In the genomic region with DNA sequence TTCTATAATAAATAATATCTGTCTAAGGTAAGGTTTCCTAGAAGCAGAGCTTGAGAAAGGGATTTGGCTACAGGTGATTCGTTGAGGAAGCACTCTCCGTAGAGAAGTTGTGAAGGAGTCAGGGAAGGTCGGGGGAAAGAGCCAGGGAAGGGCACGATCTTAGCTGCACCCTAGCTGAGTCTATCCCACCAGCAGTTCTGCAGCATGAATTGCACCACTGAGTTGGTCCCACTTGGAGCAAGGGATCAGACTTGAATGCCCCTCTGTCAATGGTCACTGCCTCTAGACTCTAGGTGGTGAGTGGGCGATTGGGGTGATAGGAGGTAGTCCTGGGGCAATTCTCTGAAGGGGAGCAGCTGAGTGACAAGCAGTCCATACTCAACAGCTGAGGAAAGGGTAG, we compare ENCODE assay signal across 2 cellular contexts.
TF ChIP-seq lines count a peak whose summit lies in the region.

No MANE protein-coding gene starts in this region.

TF ChIP-seq in IMR-90, 13 proteins besides CTCF, POLR2A, EP300 and RAD21:
- TF ChIP-seq BHLHE40 (IDR thresholded peaks at IDR 0.05; ENCODE audit: low read depth, low read length) (no peak), FOS (IDR thresholded peaks at IDR 0.05; ENCODE audit: low read depth, low read length) (no peak)

TF ChIP-seq in GM23338, 12 proteins besides CTCF, POLR2A, EP300 and RAD21:
- TF ChIP-seq EZH2phosphoT487 (IDR thresholded peaks at IDR 0.05; ENCODE audit: unreplicated experiment): no peak
- TF ChIP-seq, protein P1, sequence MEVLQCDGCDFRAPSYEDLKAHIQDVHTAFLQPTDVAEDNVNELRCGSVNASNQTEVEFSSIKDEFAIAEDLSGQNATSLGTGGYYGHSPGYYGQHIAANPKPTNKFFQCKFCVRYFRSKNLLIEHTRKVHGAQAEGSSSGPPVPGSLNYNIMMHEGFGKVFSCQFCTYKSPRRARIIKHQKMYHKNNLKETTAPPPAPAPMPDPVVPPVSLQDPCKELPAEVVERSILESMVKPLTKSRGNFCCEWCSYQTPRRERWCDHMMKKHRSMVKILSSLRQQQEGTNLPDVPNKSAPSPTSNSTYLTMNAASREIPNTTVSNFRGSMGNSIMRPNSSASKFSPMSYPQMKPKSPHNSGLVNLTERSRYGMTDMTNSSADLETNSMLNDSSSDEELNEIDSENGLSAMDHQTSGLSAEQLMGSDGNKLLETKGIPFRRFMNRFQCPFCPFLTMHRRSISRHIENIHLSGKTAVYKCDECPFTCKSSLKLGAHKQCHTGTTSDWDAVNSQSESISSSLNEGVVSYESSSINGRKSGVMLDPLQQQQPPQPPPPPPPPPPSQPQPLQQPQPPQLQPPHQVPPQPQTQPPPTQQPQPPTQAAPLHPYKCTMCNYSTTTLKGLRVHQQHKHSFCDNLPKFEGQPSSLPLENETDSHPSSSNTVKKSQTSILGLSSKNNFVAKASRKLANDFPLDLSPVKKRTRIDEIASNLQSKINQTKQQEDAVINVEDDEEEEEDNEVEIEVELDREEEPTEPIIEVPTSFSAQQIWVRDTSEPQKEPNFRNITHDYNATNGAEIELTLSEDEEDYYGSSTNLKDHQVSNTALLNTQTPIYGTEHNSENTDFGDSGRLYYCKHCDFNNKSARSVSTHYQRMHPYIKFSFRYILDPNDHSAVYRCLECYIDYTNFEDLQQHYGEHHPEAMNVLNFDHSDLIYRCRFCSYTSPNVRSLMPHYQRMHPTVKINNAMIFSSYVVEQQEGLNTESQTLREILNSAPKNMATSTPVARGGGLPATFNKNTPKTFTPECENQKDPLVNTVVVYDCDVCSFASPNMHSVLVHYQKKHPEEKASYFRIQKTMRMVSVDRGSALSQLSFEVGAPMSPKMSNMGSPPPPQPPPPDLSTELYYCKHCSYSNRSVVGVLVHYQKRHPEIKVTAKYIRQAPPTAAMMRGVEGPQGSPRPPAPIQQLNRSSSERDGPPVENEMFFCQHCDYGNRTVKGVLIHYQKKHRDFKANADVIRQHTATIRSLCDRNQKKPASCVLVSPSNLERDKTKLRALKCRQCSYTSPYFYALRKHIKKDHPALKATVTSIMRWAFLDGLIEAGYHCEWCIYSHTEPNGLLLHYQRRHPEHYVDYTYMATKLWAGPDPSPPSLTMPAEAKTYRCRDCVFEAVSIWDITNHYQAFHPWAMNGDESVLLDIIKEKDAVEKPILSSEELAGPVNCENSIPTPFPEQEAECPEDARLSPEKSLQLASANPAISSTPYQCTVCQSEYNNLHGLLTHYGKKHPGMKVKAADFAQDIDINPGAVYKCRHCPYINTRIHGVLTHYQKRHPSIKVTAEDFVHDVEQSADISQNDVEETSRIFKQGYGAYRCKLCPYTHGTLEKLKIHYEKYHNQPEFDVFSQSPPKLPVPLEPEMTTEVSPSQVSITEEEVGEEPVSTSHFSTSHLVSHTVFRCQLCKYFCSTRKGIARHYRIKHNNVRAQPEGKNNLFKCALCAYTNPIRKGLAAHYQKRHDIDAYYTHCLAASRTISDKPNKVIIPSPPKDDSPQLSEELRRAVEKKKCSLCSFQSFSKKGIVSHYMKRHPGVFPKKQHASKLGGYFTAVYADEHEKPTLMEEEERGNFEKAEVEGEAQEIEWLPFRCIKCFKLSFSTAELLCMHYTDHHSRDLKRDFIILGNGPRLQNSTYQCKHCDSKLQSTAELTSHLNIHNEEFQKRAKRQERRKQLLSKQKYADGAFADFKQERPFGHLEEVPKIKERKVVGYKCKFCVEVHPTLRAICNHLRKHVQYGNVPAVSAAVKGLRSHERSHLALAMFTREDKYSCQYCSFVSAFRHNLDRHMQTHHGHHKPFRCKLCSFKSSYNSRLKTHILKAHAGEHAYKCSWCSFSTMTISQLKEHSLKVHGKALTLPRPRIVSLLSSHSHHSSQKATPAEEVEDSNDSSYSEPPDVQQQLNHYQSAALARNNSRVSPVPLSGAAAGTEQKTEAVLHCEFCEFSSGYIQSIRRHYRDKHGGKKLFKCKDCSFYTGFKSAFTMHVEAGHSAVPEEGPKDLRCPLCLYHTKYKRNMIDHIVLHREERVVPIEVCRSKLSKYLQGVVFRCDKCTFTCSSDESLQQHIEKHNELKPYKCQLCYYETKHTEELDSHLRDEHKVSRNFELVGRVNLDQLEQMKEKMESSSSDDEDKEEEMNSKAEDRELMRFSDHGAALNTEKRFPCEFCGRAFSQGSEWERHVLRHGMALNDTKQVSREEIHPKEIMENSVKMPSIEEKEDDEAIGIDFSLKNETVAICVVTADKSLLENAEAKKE (CRISPR knock-in tag; IDR thresholded peaks at IDR 0.05): no peak
